10 cellular contexts compared by ENCODE assay signal in genomic region chr22:39543095-39543494, GRCh38. TPM values are rescaled to one million over a fixed set of nuclear protein-coding genes. Genes with fewer than 3 reads are reported as not detected.
A peak's percentile ranks its signal among the peaks of the same experiment; 100 is the strongest.
DNase-seq lines count a peak whose midpoint lies in the region; ATAC-seq and TF ChIP-seq lines count a peak whose summit lies in the region.
"Had no signal": no experiment of that assay in that cellular context is flagged by ENCODE, and none has a peak within 500 bp of the region (broad histone marks: within the 10 kb centered on the region; RNA-seq: fewer than 3 reads in every experiment).

No MANE protein-coding gene starts in this region.

- H3K4me3 ChIP-seq in BE2C (ENCODE audit: low read depth, low read length) (no peak overlapping the region), GM12875 (ENCODE audit: low read depth, low read length) (no peak overlapping the region), foreskin fibroblast (ENCODE audit: low read depth in 1 of 2, low read length in 2 of 2) (no peak overlapping the region)
- H3K4me3 ChIP-seq: ascending aorta had no signal

- ATAC-seq in GM21526 (IDR thresholded peaks at IDR 0.05; ENCODE audit: low FRiP score, unreplicated experiment) (no peak), HG03196 (IDR thresholded peaks at IDR 0.05; ENCODE audit: unreplicated experiment) (no peak)
- ATAC-seq: naive thymus-derived CD4-positive, alpha-beta T cell had no signal

- TF ChIP-seq CTCF in BE2C (IDR thresholded peaks at IDR 0.05; ENCODE audit: low read depth, low read length) (peak; percentile 85), GM12875 (IDR thresholded peaks at IDR 0.05; ENCODE audit: borderline replicate concordance, insufficient read depth, low read depth, low read length) (peak; percentile 52; the same call in 1 of the 2 replicates), foreskin fibroblast (IDR thresholded peaks at IDR 0.05; ENCODE audit: low read depth, low read length) (peak; percentile 47)

- H3K27me3 ChIP-seq in BE2C: no peaks in the 10 kb centered on the region

- no peaks in the 10 kb centered on the region for H3K9me3 ChIP-seq in BE2C
- H3K9me3 ChIP-seq: ascending aorta had no signal

- DNase-seq in BE2C: peak; percentile 73
- DNase-seq in RPMI7951 (ENCODE audit: low read depth): peak; percentile 30
- DNase-seq in foreskin fibroblast: peak in 1 of 2 donors; percentile 68
- DNase-seq in DMS79 treated with DMSO at 0.1 percent for 48 hours (lab: John Stamatoyannopoulos, UW): no peak
- no peak for DNase-seq in activated gamma-delta T cell (lab: John Stamatoyannopoulos, UW)

- no peaks in the 10 kb centered on the region for H3K36me3 ChIP-seq in BE2C
- H3K36me3 ChIP-seq: ascending aorta had no signal

- H3K4me1 ChIP-seq in BE2C: peaks cover 11% of the 10 kb centered on the region
- H3K4me1 ChIP-seq: ascending aorta had no signal

RNA-seq across cellular contexts. Expression of gene RPS19BP1, which starts 10.5 kb away (rescaled TPM):
- polyA plus RNA-seq in BE2C (2012; ENCODE audit: insufficient read depth, insufficient read length, low read depth): 624 TPM
- 74.9 and 132 TPM in 2 replicates for total RNA-seq in RPMI7951 (2014; rRNA removed; shearing (Covaris generic))

RNA-seq across cellular contexts. Expression of gene ATF4, which starts 22.7 kb away (rescaled TPM):
- polyA plus RNA-seq in BE2C (2012; ENCODE audit: insufficient read depth, insufficient read length, low read depth): 1,602 TPM
- total RNA-seq in RPMI7951 (2014; rRNA removed; shearing (Covaris generic)): 190 and 217 TPM in 2 replicates

RNA-seq across cellular contexts. Expression of gene CACNA1I, which starts 27.5 kb away (rescaled TPM):
- not detected for polyA plus RNA-seq in BE2C (2012; ENCODE audit: insufficient read depth, insufficient read length, low read depth)
- total RNA-seq in RPMI7951 (2014; rRNA removed; shearing (Covaris generic)): not detected in 2 replicates
- total RNA-seq: ascending aorta had no signal

RNA-seq across cellular contexts. Expression of gene MIEF1, which starts 41.0 kb away (rescaled TPM):
- 117 TPM for polyA plus RNA-seq in BE2C (2012; ENCODE audit: insufficient read depth, insufficient read length, low read depth)
- total RNA-seq in RPMI7951 (2014; rRNA removed; shearing (Covaris generic)): 10.6 and 11.3 TPM in 2 replicates

Comparison
In these comparisons a context has a peak if more than half of its experiments do, and no peak if none do; other contexts are left out.
1. DNase-seq: peak in BE2C (single experiment) and RPMI7951 (single experiment); none in DMS79 treated with DMSO at 0.1 percent for 48 hours (single experiment) and activated gamma-delta T cell (single experiment).
2. Peak in every context shown above with its lines, with median percentiles within 50 percentile points of each other: CTCF ChIP-seq.